Comparison of ENCODE assay signal across 36 cellular contexts in the genomic region with DNA sequence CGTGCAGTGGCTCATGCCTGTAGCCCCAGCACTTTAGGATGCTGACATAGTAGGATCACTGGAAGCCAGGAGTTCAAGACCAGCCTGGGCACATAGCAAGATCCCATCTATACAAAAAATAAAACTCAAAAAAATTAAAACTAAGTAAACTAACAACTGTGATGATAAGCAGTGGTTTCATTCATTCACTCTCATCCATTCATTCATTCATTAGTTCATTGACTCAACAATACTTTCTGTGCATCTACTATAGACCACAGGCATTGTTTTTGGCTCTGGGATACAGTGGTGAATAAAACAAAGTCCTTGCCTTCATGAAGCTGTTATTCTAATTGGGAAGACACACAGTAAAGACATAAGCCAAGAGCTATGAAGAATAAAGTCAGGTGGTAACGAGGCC. TPM values are rescaled to one million over a fixed set of nuclear protein-coding genes. Genes with fewer than 3 reads are reported as not detected.
"Had no signal": no experiment of that assay in that cellular context is flagged by ENCODE, and none has a peak within 500 bp of the region (broad histone marks: within the 10 kb centered on the region; RNA-seq: fewer than 3 reads in every experiment).

No MANE protein-coding gene starts in this region.

- H3K36me3 ChIP-seq: brain microvascular endothelial cell, Peyer's patch, WERI-Rb-1 had no signal

- H3K27ac ChIP-seq: brain microvascular endothelial cell, WERI-Rb-1 had no signal

- ATAC-seq: activated CD8-positive, alpha-beta T cell treated with anti-CD3 and anti-CD28 coated beads for 36 hours; activated T-cell treated with anti-CD3 and anti-CD28 coated beads, Interleukin-2, amount 50 U/mL, for 72 hours; activated T-helper 17 cell treated with anti-CD3 and anti-CD28 coated beads, Interleukin-2, amount 50 U/mL, for 72 hours; PC-3 had no signal

- H3K4me3 ChIP-seq: Peyer's patch had no signal

- H3K27me3 ChIP-seq: brain microvascular endothelial cell, Peyer's patch had no signal

- DNase-seq: activated CD4-positive, alpha-beta T cell treated with anti-CD3 and anti-CD28 coated beads for 1 hour; activated CD4-positive, alpha-beta T cell treated with anti-CD3 and anti-CD28 coated beads, Interleukin-2, amount 10 ng/mL, durations not matched to agents 24 days and 14 days; activated CD4-positive, alpha-beta T cell treated with anti-CD3 and anti-CD28 coated beads, Interleukin-2, amount 50 U/mL, for 4 hours; activated CD4-positive, CD25-positive, alpha-beta regulatory T cell; activated CD8-positive, alpha-beta T cell treated with anti-CD3 and anti-CD28 coated beads for 36 hours; activated effector memory CD4-positive, alpha-beta T cell treated with anti-CD3 and anti-CD28 coated beads, Interleukin-2, amount 50 U/mL, for 16 hours; activated naive CD4-positive, alpha-beta T cell; activated naive CD4-positive, alpha-beta T cell treated with anti-CD3 and anti-CD28 coated beads, Interleukin-2, amount 50 U/mL, for 16 hours; activated naive CD8-positive, alpha-beta T cell treated with anti-CD3 and anti-CD28 coated beads for 36 hours; activated T-cell treated with anti-CD3 and anti-CD28 coated beads, Interleukin-2, amount 50 U/mL, for 1 hour; activated T-cell treated with anti-CD3 and anti-CD28 coated beads, Interleukin-2, amount 50 U/mL, for 72 hours; amniotic stem cell; aorta; brain microvascular endothelial cell; NCI-H1048; NCI-H1105 treated with DMSO at 0.1 percent for 48 hours; NCI-H1436; NCI-H1694; NCI-H1930; NCI-H345; NCI-H748 treated with DMSO at 0.1 percent for 48 hours; NK-92 treated with Interleukin-12 subunit alpha and Interleukin-12 subunit beta, amount 100 ng/mL, for 24 hours; PC-3; Peyer's patch; RPMI8226; SIG-M5; SW 1271; T-helper 1 cell; T-helper 2 cell; T-helper 9 cell; WERI-Rb-1 had no signal

- H3K9me3 ChIP-seq: Peyer's patch had no signal

RNA-seq across cellular contexts. Expression of gene TMEM212, which starts 7.5 kb away (rescaled TPM):
- total RNA-seq: activated CD4-positive, alpha-beta T cell treated with anti-CD3 and anti-CD28 coated beads, Interleukin-2, amount 10 ng/mL, durations not matched to agents 24 days and 14 days; activated CD8-positive, alpha-beta memory T cell treated with anti-CD3 and anti-CD28 coated beads for 36 hours; activated CD8-positive, alpha-beta T cell treated with anti-CD3 and anti-CD28 coated beads for 36 hours; activated naive CD8-positive, alpha-beta T cell treated with anti-CD3 and anti-CD28 coated beads for 36 hours; activated T-cell treated with anti-CD3 and anti-CD28 coated beads, Interleukin-2, amount 50 U/mL, for 72 hours; activated T-helper 17 cell treated with anti-CD3 and anti-CD28 coated beads, Interleukin-2, amount 50 U/mL, for 72 hours; aorta; MCF 10A; NCI-H460; PC-3; Peyer's patch; SK-MEL-5 had no signal
- polyA plus RNA-seq: aorta had no signal
